Comparison of ENCODE assay signal across 8 cellular contexts in genomic region chr3:57958642-57959406, GRCh38. TPM values are rescaled to one million over a fixed set of nuclear protein-coding genes. Genes with fewer than 3 reads are reported as not detected.
A peak's percentile ranks its signal among the peaks of the same experiment; 100 is the strongest.
DNase-seq lines count a peak whose midpoint lies in the region; ATAC-seq and TF ChIP-seq lines count a peak whose summit lies in the region.

No MANE protein-coding gene starts in this region.

- intact Hi-C loops in PC-9 (cut with micrococcal nuclease; ENCODE audit: unreplicated experiment) (loop anchor here (1.0 to 10.0 kb wide), 3 partner anchors 11 to 133 kb away; partner anchors contain the start of gene FLNB), Right ventricle myocardium superior (cut with DNase I) (no loop called here)

- H3K79me2 ChIP-seq in PC-9 (ENCODE audit: low read depth), result no peaks in the 10 kb centered on the region

- no peaks in the 10 kb centered on the region for H4K20me1 ChIP-seq in PC-9 (ENCODE audit: insufficient read depth)

- ATAC-seq in GM19351 (IDR thresholded peaks at IDR 0.05; ENCODE audit: unreplicated experiment) (peak; percentile 22), Right ventricle myocardium superior (ENCODE audit: poor library complexity) (peak; percentile 55), GM18870 (IDR thresholded peaks at IDR 0.05; ENCODE audit: unreplicated experiment) (no peak), GM19324 (IDR thresholded peaks at IDR 0.05; ENCODE audit: low FRiP score, unreplicated experiment) (no peak)

- peak overlapping the region; percentile 38 for H3K9ac ChIP-seq in skeletal muscle satellite cell (ENCODE audit: low read depth, low read length)

- H3K27me3 ChIP-seq in PC-9 (ENCODE audit: insufficient read depth, low read depth) (no peaks in the 10 kb centered on the region), skeletal muscle satellite cell (ENCODE audit: control insufficient read depth, insufficient read depth, low read length) (no peaks in the 10 kb centered on the region)

- H3K4me1 ChIP-seq in PC-9 (replicated peaks; ENCODE audit: insufficient read depth) (peaks cover 51% of the 10 kb centered on the region), skeletal muscle satellite cell (ENCODE audit: control insufficient read depth, insufficient read depth, low read length) (peaks cover 24% of the 10 kb centered on the region)

- H3K9me3 ChIP-seq in PC-9 (ENCODE audit: insufficient read depth, low read depth), result no peaks in the 10 kb centered on the region
- H3K9me3 ChIP-seq in skeletal muscle satellite cell (replicated peaks; ENCODE audit: low read length), result no peaks in the 10 kb centered on the region

- H2AFZ ChIP-seq in PC-9, result no peak overlapping the region

- peaks cover 45% of the 10 kb centered on the region for H3F3A ChIP-seq in PC-9 (ENCODE audit: insufficient read depth, low read depth)

- peak overlapping the region; percentile 64 for H3K27ac ChIP-seq in PC-9

- CTCF ChIA-PET in PC-9 (lab: Charles Lee), result interaction anchor here (0.7 to 1.4 kb wide), 4 partner anchors 9 to 309 kb away, joined by 4 to 8 read pairs (median 4); partner anchors contain the start of gene FLNB

- peak overlapping the region; percentile 60 for H3K4me2 ChIP-seq in PC-9
- H3K4me2 ChIP-seq in skeletal muscle satellite cell (ENCODE audit: low read length), result peak overlapping the region; percentile 50

- TF ChIP-seq CTCF in PC-9 (conservative IDR thresholded peaks at IDR 0.05), result no peak

- DNase-seq in PC-9 (peak; percentile 57 to 84), Right ventricle myocardium superior (peak; percentile 60), putamen (ENCODE audit: low spot score) (no peak), EL (no peak)

- H3K9me2 ChIP-seq in PC-9 (ENCODE audit: insufficient read depth), result no peaks in the 10 kb centered on the region

- no TSS peak for BruUV-seq in PC-9 (replicated peaks; lab: Mats Ljungman, UMichigan)

- H3K36me3 ChIP-seq in PC-9 (ENCODE audit: low read depth) (no peaks in the 10 kb centered on the region), skeletal muscle satellite cell (ENCODE audit: insufficient read depth, low read length) (no peaks in the 10 kb centered on the region)

- POLR2A ChIA-PET in PC-9 (lab: Charles Lee; ENCODE audit: unreplicated experiment), result interaction anchor here (0.7 to 1.1 kb wide), 4 partner anchors 11 to 514 kb away, joined by 3 to 24 read pairs (median 6); no protein-coding TSS in a partner anchor

- H3K4me3 ChIP-seq in PC-9 (no peak overlapping the region; the same call in 1 of the 2 replicates), skeletal muscle satellite cell (ENCODE audit: low read length) (no peak overlapping the region)

RNA-seq across cellular contexts. Expression of gene FLNB, which starts 49.4 kb away (rescaled TPM):
- 349 and 361 TPM in 2 replicates for total RNA-seq in PC-9 (2021)
- total RNA-seq in Right ventricle myocardium superior, result 30.0 TPM
- 79.3 and 86.2 TPM in 2 replicates for total RNA-seq in skeletal muscle satellite cell (2012; rRNA removed)

Comparison
In these comparisons a context has a peak if more than half of its experiments do, and no peak if none do; other contexts are left out.
1. ATAC-seq: peak in GM19351 (single experiment) and Right ventricle myocardium superior (single experiment); none in GM18870 (single experiment) and GM19324 (single experiment).
2. DNase-seq: peak in PC-9 (2 of 2) and Right ventricle myocardium superior (single experiment); none in putamen (single experiment) and EL (single experiment).
3. RNA of gene FLNB, which starts 49.4 kb away (total RNA-seq): 349 to 361 TPM in PC-9; 30.0 TPM in Right ventricle myocardium superior (single experiment); every median in the first group is over 10 times any median in the second.